29 cellular contexts compared by ENCODE assay signal in genomic region chr5:106818552-106818951, GRCh38.
"Had no signal": no experiment of that assay in that cellular context is flagged by ENCODE, and none has a peak within 500 bp of the region (broad histone marks: within the 10 kb centered on the region; RNA-seq: fewer than 3 reads in every experiment).

No MANE protein-coding gene starts in this region.

- H3K4me3 ChIP-seq: gastroesophageal sphincter, heart left ventricle, hepatocyte, left lung, mucosa of descending colon, neural progenitor cell, right atrium auricular region, sigmoid colon, stomach, thyroid gland had no signal

- H3K36me3 Mint-ChIP-seq: mesothelial cell of epicardium; naive B cell; neural progenitor cell; stimulated activated effector memory CD8-positive, alpha-beta T cell treated with anti-CD3 and anti-CD28 coated beads, Interleukin-12 subunit alpha, Interleukin-12 subunit beta, amount 100 ng/mL, for 72 hours had no signal

- H3K27ac Mint-ChIP-seq: dendritic cell treated with granulocyte-macrophage colony-stimulating factor and Interleukin-4, amounts not matched to agents 40 ng/mL and 50 ng/mL, for 4 days; endodermal cell; mesothelial cell of epicardium; naive B cell; nephron; neural progenitor cell; progenitor cell of endocrine pancreas; stimulated activated effector memory CD8-positive, alpha-beta T cell treated with anti-CD3 and anti-CD28 coated beads, Interleukin-12 subunit alpha, Interleukin-12 subunit beta, amount 100 ng/mL, for 72 hours had no signal

- H3K4me1 Mint-ChIP-seq: naive B cell; nephron; stimulated activated effector memory CD8-positive, alpha-beta T cell treated with anti-CD3 and anti-CD28 coated beads, Interleukin-12 subunit alpha, Interleukin-12 subunit beta, amount 100 ng/mL, for 72 hours had no signal

- H3K27ac ChIP-seq: epithelial cell of prostate, gastroesophageal sphincter, heart left ventricle, hepatocyte, left lung, neural progenitor cell, parathyroid adenoma, right atrium auricular region, sigmoid colon, stomach, thyroid gland had no signal

- DNase-seq: effector CD8-positive, alpha-beta T cell; endodermal cell; foreskin fibroblast; heart left ventricle; left cardiac atrium; left lung; mesenchymal stem cell; mucosa of descending colon; naive B cell; sigmoid colon; stimulated activated CD4-positive, alpha-beta T cell treated with anti-CD3 and anti-CD28 coated beads, Interleukin-2, amount 100 ng/mL, for 24 hours; stimulated activated CD4-positive, alpha-beta T cell treated with anti-CD3 and anti-CD28 coated beads, Interleukin-4, amount 100 ng/mL, for 24 hours; stimulated activated naive CD4-positive, alpha-beta T cell treated with Interleukin-2 at 50 U/mL for 16 hours; stomach; thyroid gland; trophoblast cell had no signal

- H3K9me3 ChIP-seq: gastroesophageal sphincter, heart left ventricle, left lung, mucosa of descending colon, right atrium auricular region, sigmoid colon, stomach, thyroid gland had no signal

- H3K4me3 Mint-ChIP-seq: dendritic cell treated with granulocyte-macrophage colony-stimulating factor and Interleukin-4, amounts not matched to agents 40 ng/mL and 50 ng/mL, for 4 days; endodermal cell; mesothelial cell of epicardium; naive B cell; nephron; neural progenitor cell; stimulated activated effector memory CD8-positive, alpha-beta T cell treated with anti-CD3 and anti-CD28 coated beads, Interleukin-12 subunit alpha, Interleukin-12 subunit beta, amount 100 ng/mL, for 72 hours had no signal

- H3K36me3 ChIP-seq: gastroesophageal sphincter, heart left ventricle, left lung, neural progenitor cell, right atrium auricular region, sigmoid colon, stomach, thyroid gland had no signal

- ATAC-seq: esophagus mucosa, gastroesophageal sphincter, heart left ventricle, left cardiac atrium, left lung, mucosa of descending colon had no signal

- H3K27me3 Mint-ChIP-seq: dendritic cell treated with granulocyte-macrophage colony-stimulating factor and Interleukin-4, amounts not matched to agents 40 ng/mL and 50 ng/mL, for 4 days; naive B cell; progenitor cell of endocrine pancreas had no signal

- H3K9me3 Mint-ChIP-seq: dendritic cell treated with granulocyte-macrophage colony-stimulating factor and Interleukin-4, amounts not matched to agents 40 ng/mL and 50 ng/mL, for 4 days; endodermal cell; naive B cell; nephron; neural progenitor cell; stimulated activated effector memory CD8-positive, alpha-beta T cell treated with anti-CD3 and anti-CD28 coated beads, Interleukin-12 subunit alpha, Interleukin-12 subunit beta, amount 100 ng/mL, for 72 hours had no signal

- H3K4me1 ChIP-seq: gastroesophageal sphincter, heart left ventricle, left lung, neural progenitor cell, parathyroid adenoma, right atrium auricular region, sigmoid colon, stomach, thyroid gland had no signal

- FAIRE-seq: islet of Langerhans had no signal

- H3K27me3 ChIP-seq: gastroesophageal sphincter, heart left ventricle, hepatocyte, left lung, neural progenitor cell, right atrium auricular region, sigmoid colon, stomach, thyroid gland had no signal
